Comparison of ENCODE assay signal across 16 cellular contexts in the genomic region with DNA sequence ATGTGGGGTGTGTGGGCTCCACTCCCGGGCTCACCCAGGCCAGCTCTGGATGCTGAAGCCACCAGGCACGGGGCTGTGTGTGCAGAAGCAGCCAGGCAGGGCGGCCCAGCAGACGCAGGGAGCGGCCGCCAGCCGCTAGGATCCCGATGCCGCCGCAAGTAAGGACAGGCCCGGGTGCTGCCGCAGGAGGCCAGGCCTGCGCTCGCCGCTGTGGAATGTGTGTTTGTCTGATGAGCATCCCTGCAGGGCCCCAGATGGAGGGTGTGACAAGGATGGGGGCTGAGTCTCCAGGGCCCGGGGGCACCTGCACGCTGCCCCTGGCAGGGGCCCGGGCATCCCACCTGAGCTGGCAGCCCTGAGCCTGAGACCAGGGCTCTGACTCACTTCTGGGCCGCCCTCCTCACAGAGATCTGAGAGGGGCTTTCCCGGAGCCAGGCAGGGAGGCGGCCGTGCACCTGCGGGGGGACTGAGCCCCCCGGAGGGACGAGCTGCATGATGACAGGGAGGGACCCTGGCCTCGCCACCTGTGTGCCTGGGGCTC.
DNase-seq lines count a peak whose midpoint lies in the region; ATAC-seq, FAIRE-seq and TF ChIP-seq lines count a peak whose summit lies in the region.
"Had no signal": no experiment of that assay in that cellular context is flagged by ENCODE, and none has a peak within 500 bp of the region (broad histone marks: within the 10 kb centered on the region; RNA-seq: fewer than 3 reads in every experiment).

No MANE protein-coding gene starts in this region.

- no peak overlapping the region for H2AFZ ChIP-seq in SK-N-SH (ENCODE audit: low read depth)

- H3K36me3 ChIP-seq in SK-N-SH (replicated peaks in 1 of 2; ENCODE audit: control insufficient read depth in 1 of 2, insufficient read depth in 2 of 2, low read length in 1 of 2) (no peaks in the 10 kb centered on the region), spleen (no peaks in the 10 kb centered on the region)
- H3K36me3 ChIP-seq: brain microvascular endothelial cell, upper lobe of left lung had no signal

- no peaks in the 10 kb centered on the region for H3K79me2 ChIP-seq in SK-N-SH (ENCODE audit: insufficient read depth)

- H3K9me3 ChIP-seq in SK-N-SH (peaks cover 8% of the 10 kb centered on the region; the same call in 1 of the 2 replicates), spleen (peaks cover 0 to 48% (median 34%) of the 10 kb centered on the region in 8 donors)

- H3K4me2 ChIP-seq in SK-N-SH, result no peak overlapping the region

- H3K9me2 ChIP-seq in SK-N-SH, result no peaks in the 10 kb centered on the region

- no peak overlapping the region for H3K4me3 ChIP-seq in SK-N-SH (ENCODE audit: low read depth in 2 of 2, low read length in 1 of 2)
- H3K4me3 ChIP-seq in spleen, result no peak overlapping the region
- H3K4me3 ChIP-seq: dorsolateral prefrontal cortex, skin epidermis, upper lobe of left lung had no signal

- TF ChIP-seq RAD21 in SK-N-SH (IDR thresholded peaks at IDR 0.05; ENCODE audit: low read length), result no peak

- ATAC-seq in SK-N-SH treated with all-trans-retinoic acid at 6 μM for 48 hours (no peak; the same call in 2 of the 3 replicates), left cardiac atrium (no peak), HG03460 (IDR thresholded peaks at IDR 0.05; ENCODE audit: unreplicated experiment) (no peak)
- ATAC-seq: left colon had no signal

- H3K4me1 ChIP-seq in SK-N-SH (ENCODE audit: control insufficient read depth in 1 of 2, insufficient read depth in 2 of 2, low read depth in 1 of 2, low read length in 1 of 2) (no peaks in the 10 kb centered on the region), spleen (peaks cover 0 to 16% (median 7%) of the 10 kb centered on the region in 6 donors)

- POLR2A ChIA-PET in SK-N-SH (lab: Yijun Ruan, JAX), result no interaction called here

- H3K27ac ChIP-seq in SK-N-SH (ENCODE audit: low read depth in 2 of 2, low read length in 1 of 2) (no peak overlapping the region), spleen (no peak overlapping the region)
- H3K27ac ChIP-seq: brain microvascular endothelial cell, dorsolateral prefrontal cortex, upper lobe of left lung had no signal

- TF ChIP-seq EP300 in SK-N-SH (IDR thresholded peaks at IDR 0.05; ENCODE audit: borderline replicate concordance in 1 of 2, low read depth in 1 of 2, low read length in 1 of 2), result no peak

- H3F3A ChIP-seq in SK-N-SH (replicated peaks; ENCODE audit: insufficient read depth), result no peaks in the 10 kb centered on the region

- no peak for TF ChIP-seq CTCF in SK-N-SH (IDR thresholded peaks at IDR 0.05)
- TF ChIP-seq CTCF in spleen (IDR thresholded peaks at IDR 0.05 in 8 of 11, conservative IDR thresholded peaks at IDR 0.05 in 3 of 11), result no peak

- no peak overlapping the region for H3K9ac ChIP-seq in SK-N-SH

- no peaks in the 10 kb centered on the region for H4K20me1 ChIP-seq in SK-N-SH (ENCODE audit: insufficient read depth)

- 33% methylated on average over 2 of the region's 26 CpGs for WGBS in SK-N-SH (ENCODE audit: low lambda C conversion rate)
- 88 to 97% (median 94%) methylated on average over 20 to 26 of the region's 26 CpGs; no CpG with 5 or more reads in 1 of the 5 donors for WGBS in spleen, 5 donors

- intact Hi-C loops in left cardiac atrium (cut with DNase I) (no loop called here), spleen (cut with DNase I; ENCODE audit: low total_unique reads) (no loop called here)

- no peak for TF ChIP-seq POLR2A in spleen (IDR thresholded peaks at IDR 0.05)

- no peak for FAIRE-seq in GM19239 (lab: Jason Lieb, UNC)

- CTCF ChIA-PET in SK-N-SH (lab: Yijun Ruan, JAX), result interaction anchor here (1.3 kb wide), 1 partner anchor 58 kb away, joined by 3 read pairs; no protein-coding TSS in a partner anchor

- DNase-seq in SK-N-SH, result peak; percentile 39
- peak; percentile 40 for DNase-seq in NCI-H2171 (lab: John Stamatoyannopoulos, UW)
- peak; percentile 17 for DNase-seq in left cardiac atrium
- peak; percentile 68 for DNase-seq in spleen
- DNase-seq in GM19239 (ENCODE audit: insufficient read length, low spot score), result no peak
- DNase-seq in foreskin melanocyte, result no peak
- DNase-seq: brain microvascular endothelial cell, C1 segment of cervical spinal cord, NCI-H226, SIG-M5 had no signal

- no peaks in the 10 kb centered on the region for H3K27me3 ChIP-seq in SK-N-SH (ENCODE audit: insufficient read depth)
- H3K27me3 ChIP-seq in spleen (replicated peaks in 1 of 7), result no peaks in the 10 kb centered on the region
- H3K27me3 ChIP-seq: brain microvascular endothelial cell, dorsolateral prefrontal cortex, upper lobe of left lung had no signal

TF ChIP-seq in SK-N-SH, 30 proteins besides CTCF, POLR2A, EP300 and RAD21 (continues in another document):
- no peak for TF ChIP-seq JUND (IDR thresholded peaks at IDR 0.05)
- TF ChIP-seq NFIC (IDR thresholded peaks at IDR 0.05; ENCODE audit: borderline replicate concordance), result no peak
- no peak for TF ChIP-seq CHD2 (IDR thresholded peaks at IDR 0.05; ENCODE audit: low read length, partially characterized antibody)
- no peak for TF ChIP-seq FOSL2 (IDR thresholded peaks at IDR 0.05; ENCODE audit: borderline replicate concordance, low read depth)
- no peak for TF ChIP-seq SMC3 (IDR thresholded peaks at IDR 0.05; ENCODE audit: low read depth, low read length)
- TF ChIP-seq, protein P1, sequence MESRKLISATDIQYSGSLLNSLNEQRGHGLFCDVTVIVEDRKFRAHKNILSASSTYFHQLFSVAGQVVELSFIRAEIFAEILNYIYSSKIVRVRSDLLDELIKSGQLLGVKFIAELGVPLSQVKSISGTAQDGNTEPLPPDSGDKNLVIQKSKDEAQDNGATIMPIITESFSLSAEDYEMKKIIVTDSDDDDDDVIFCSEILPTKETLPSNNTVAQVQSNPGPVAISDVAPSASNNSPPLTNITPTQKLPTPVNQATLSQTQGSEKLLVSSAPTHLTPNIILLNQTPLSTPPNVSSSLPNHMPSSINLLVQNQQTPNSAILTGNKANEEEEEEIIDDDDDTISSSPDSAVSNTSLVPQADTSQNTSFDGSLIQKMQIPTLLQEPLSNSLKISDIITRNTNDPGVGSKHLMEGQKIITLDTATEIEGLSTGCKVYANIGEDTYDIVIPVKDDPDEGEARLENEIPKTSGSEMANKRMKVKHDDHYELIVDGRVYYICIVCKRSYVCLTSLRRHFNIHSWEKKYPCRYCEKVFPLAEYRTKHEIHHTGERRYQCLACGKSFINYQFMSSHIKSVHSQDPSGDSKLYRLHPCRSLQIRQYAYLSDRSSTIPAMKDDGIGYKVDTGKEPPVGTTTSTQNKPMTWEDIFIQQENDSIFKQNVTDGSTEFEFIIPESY (IDR thresholded peaks at IDR 0.05; ENCODE audit: borderline replicate concordance, low read depth), result no peak
- TF ChIP-seq ELF1 (IDR thresholded peaks at IDR 0.05), result no peak
- TF ChIP-seq, protein P2, sequence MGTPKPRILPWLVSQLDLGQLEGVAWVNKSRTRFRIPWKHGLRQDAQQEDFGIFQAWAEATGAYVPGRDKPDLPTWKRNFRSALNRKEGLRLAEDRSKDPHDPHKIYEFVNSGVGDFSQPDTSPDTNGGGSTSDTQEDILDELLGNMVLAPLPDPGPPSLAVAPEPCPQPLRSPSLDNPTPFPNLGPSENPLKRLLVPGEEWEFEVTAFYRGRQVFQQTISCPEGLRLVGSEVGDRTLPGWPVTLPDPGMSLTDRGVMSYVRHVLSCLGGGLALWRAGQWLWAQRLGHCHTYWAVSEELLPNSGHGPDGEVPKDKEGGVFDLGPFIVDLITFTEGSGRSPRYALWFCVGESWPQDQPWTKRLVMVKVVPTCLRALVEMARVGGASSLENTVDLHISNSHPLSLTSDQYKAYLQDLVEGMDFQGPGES (IDR thresholded peaks at IDR 0.05; ENCODE audit: low read depth, low read length), result no peak
- no peak for TF ChIP-seq TCF12 (IDR thresholded peaks at IDR 0.05)
- no peak for TF ChIP-seq RXRA (IDR thresholded peaks at IDR 0.05; ENCODE audit: borderline replicate concordance, low read depth)
- no peak for TF ChIP-seq RCOR1 (IDR thresholded peaks at IDR 0.05; ENCODE audit: low read length)

TF ChIP-seq in SK-N-SH treated with all-trans-retinoic acid at 6 μM for 48 hours, 23 proteins besides CTCF, POLR2A, EP300 and RAD21 (continues in another document):
- TF ChIP-seq PPARA (CRISPR knock-in tag; IDR thresholded peaks at IDR 0.05; ENCODE audit: borderline replicate concordance) (no peak), ZNF8 (CRISPR knock-in tag; IDR thresholded peaks at IDR 0.05) (no peak)
- TF ChIP-seq, protein P3, sequence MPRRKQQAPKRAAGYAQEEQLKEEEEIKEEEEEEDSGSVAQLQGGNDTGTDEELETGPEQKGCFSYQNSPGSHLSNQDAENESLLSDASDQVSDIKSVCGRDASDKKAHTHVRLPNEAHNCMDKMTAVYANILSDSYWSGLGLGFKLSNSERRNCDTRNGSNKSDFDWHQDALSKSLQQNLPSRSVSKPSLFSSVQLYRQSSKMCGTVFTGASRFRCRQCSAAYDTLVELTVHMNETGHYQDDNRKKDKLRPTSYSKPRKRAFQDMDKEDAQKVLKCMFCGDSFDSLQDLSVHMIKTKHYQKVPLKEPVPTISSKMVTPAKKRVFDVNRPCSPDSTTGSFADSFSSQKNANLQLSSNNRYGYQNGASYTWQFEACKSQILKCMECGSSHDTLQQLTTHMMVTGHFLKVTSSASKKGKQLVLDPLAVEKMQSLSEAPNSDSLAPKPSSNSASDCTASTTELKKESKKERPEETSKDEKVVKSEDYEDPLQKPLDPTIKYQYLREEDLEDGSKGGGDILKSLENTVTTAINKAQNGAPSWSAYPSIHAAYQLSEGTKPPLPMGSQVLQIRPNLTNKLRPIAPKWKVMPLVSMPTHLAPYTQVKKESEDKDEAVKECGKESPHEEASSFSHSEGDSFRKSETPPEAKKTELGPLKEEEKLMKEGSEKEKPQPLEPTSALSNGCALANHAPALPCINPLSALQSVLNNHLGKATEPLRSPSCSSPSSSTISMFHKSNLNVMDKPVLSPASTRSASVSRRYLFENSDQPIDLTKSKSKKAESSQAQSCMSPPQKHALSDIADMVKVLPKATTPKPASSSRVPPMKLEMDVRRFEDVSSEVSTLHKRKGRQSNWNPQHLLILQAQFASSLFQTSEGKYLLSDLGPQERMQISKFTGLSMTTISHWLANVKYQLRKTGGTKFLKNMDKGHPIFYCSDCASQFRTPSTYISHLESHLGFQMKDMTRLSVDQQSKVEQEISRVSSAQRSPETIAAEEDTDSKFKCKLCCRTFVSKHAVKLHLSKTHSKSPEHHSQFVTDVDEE (CRISPR knock-in tag; IDR thresholded peaks at IDR 0.05), result no peak

Comparison
In these comparisons a context has a peak if more than half of its experiments do, and no peak if none do; other contexts are left out.
1. DNase-seq: peak in SK-N-SH (single experiment), NCI-H2171 (single experiment), left cardiac atrium (single experiment) and spleen (single experiment); none in GM19239 (single experiment) and foreskin melanocyte (single experiment).